12 cellular contexts compared by ENCODE assay signal in genomic region chr17:2421315-2422147, GRCh38. TPM values are rescaled to one million over a fixed set of nuclear protein-coding genes. Genes with fewer than 3 reads are reported as not detected.
A peak's percentile ranks its signal among the peaks of the same experiment; 100 is the strongest.
DNase-seq lines count a peak whose midpoint lies in the region; ATAC-seq and TF ChIP-seq lines count a peak whose summit lies in the region.
"Had no signal": no experiment of that assay in that cellular context is flagged by ENCODE, and none has a peak within 500 bp of the region (broad histone marks: within the 10 kb centered on the region; RNA-seq: fewer than 3 reads in every experiment).

No MANE protein-coding gene starts in this region.

- H3K4me1 ChIP-seq in neuronal stem cell (ENCODE audit: control insufficient read depth in 2 of 2, insufficient read depth in 1 of 2, low read depth in 1 of 2, low read length in 2 of 2), result peaks cover 4 to 12% of the 10 kb centered on the region in 2 donors
- H3K4me1 ChIP-seq: SJCRH30 had no signal

- WGBS in neuronal stem cell (ENCODE audit: extremely low coverage in 2 of 2, insufficient read length in 2 of 2, insufficient replicate concordance in 1 of 2), 2 donors, result no CpG with 5 or more reads among the region's 27 CpGs

- H3K23ac ChIP-seq in neuronal stem cell (ENCODE audit: low read depth, low read length, poor library complexity), result no peak overlapping the region

- H3K4me1 Mint-ChIP-seq in chondrocyte (ENCODE audit: low read depth), result peaks cover 18% of the 10 kb centered on the region
- H3K4me1 Mint-ChIP-seq: activated CD4-positive, alpha-beta T cell treated with anti-CD3 and anti-CD28 coated beads, Interleukin-2, amount 10 ng/mL, durations not matched to agents 7 days and 5 days had no signal

- H3K9me3 Mint-ChIP-seq in chondrocyte (ENCODE audit: low read depth), result no peaks in the 10 kb centered on the region
- H3K9me3 Mint-ChIP-seq: activated CD4-positive, alpha-beta T cell treated with anti-CD3 and anti-CD28 coated beads, Interleukin-2, amount 10 ng/mL, durations not matched to agents 7 days and 5 days had no signal

- H3K27ac Mint-ChIP-seq in chondrocyte (ENCODE audit: unreplicated experiment), result no peak overlapping the region
- H3K27ac Mint-ChIP-seq: activated CD4-positive, alpha-beta T cell treated with anti-CD3 and anti-CD28 coated beads, Interleukin-2, amount 10 ng/mL, durations not matched to agents 7 days and 5 days had no signal

- H3K18ac ChIP-seq in neuronal stem cell (ENCODE audit: low read length), result no peak overlapping the region

- peaks cover 7% of the 10 kb centered on the region for H3K36me3 Mint-ChIP-seq in chondrocyte (ENCODE audit: low read depth)

- no peak overlapping the region for H2BK12ac ChIP-seq in neuronal stem cell (ENCODE audit: low read length)

- H3K4me3 Mint-ChIP-seq in chondrocyte (ENCODE audit: unreplicated experiment), result no peak overlapping the region
- H3K4me3 Mint-ChIP-seq: activated CD4-positive, alpha-beta T cell treated with anti-CD3 and anti-CD28 coated beads, Interleukin-2, amount 10 ng/mL, durations not matched to agents 7 days and 5 days had no signal

- peak overlapping the region; percentile 26 for H4K8ac ChIP-seq in neuronal stem cell (ENCODE audit: low read depth, low read length)

- no peak overlapping the region for H2AFZ ChIP-seq in neuronal stem cell (ENCODE audit: low read length)

- H3K36me3 ChIP-seq in neuronal stem cell (replicated peaks in 1 of 2; ENCODE audit: control insufficient read depth in 2 of 2, insufficient read depth in 2 of 2, low read length in 2 of 2), result peaks cover 16 to 67% of the 10 kb centered on the region in 2 donors

- ATAC-seq in stimulated activated naive CD8-positive, alpha-beta T cell treated with anti-CD3 and anti-CD28 coated beads, Interleukin-15, Interleukin-2, amounts not matched to agents 100 U/mL and 50 U/mL, for 24 hours, result no peak

- no peaks in the 10 kb centered on the region for H3K27me3 Mint-ChIP-seq in chondrocyte (ENCODE audit: low read depth)
- H3K27me3 Mint-ChIP-seq: activated CD4-positive, alpha-beta T cell treated with anti-CD3 and anti-CD28 coated beads, Interleukin-2, amount 10 ng/mL, durations not matched to agents 7 days and 5 days had no signal

- H3K27ac ChIP-seq in neuronal stem cell (replicated peaks; ENCODE audit: low read length), result no peak overlapping the region
- H3K27ac ChIP-seq: 22Rv1, SJCRH30, thoracic aorta had no signal

- no peaks in the 10 kb centered on the region for H3K9me3 ChIP-seq in neuronal stem cell (replicated peaks in 1 of 2; ENCODE audit: control insufficient read depth in 2 of 2, insufficient read depth in 1 of 2, low read depth in 1 of 2, low read length in 2 of 2)
- H3K9me3 ChIP-seq: SJCRH30, thoracic aorta had no signal

- H2BK5ac ChIP-seq in neuronal stem cell (ENCODE audit: low read length), result no peak overlapping the region

- no peak overlapping the region for H3K4me3 ChIP-seq in neuronal stem cell (ENCODE audit: low read length in 2 of 2)
- H3K4me3 ChIP-seq: SJCRH30, thoracic aorta had no signal

- no peak overlapping the region for H4K91ac ChIP-seq in neuronal stem cell (ENCODE audit: low read depth, low read length, poor library complexity)

- no peak overlapping the region for H3K9ac ChIP-seq in neuronal stem cell (ENCODE audit: low read depth, low read length, poor library complexity)

- no peaks in the 10 kb centered on the region for H3K79me1 ChIP-seq in neuronal stem cell (ENCODE audit: low read depth, low read length)

- no peak overlapping the region for H2BK120ac ChIP-seq in neuronal stem cell (ENCODE audit: low read depth, low read length)

- H3K4ac ChIP-seq in neuronal stem cell (ENCODE audit: low read length), result no peak overlapping the region

- no peak overlapping the region for H3K4me2 ChIP-seq in neuronal stem cell (ENCODE audit: insufficient read depth, low read length, poor library complexity, severe bottlenecking)

- DNase-seq in DMS 273 (lab: John Stamatoyannopoulos, UW; ENCODE audit: unreplicated experiment) (peak; percentile 57), DMS 273 treated with DMSO at 0.1 percent for 48 hours (lab: John Stamatoyannopoulos, UW) (no peak), NCI-H1105 (lab: John Stamatoyannopoulos, UW) (peak; percentile 6), chondrocyte (ENCODE audit: low spot score) (no peak), neuronal stem cell (ENCODE audit: low spot score) (no peak), foreskin melanocyte (no peak)
- no peak for DNase-seq in stimulated activated naive CD8-positive, alpha-beta T cell treated with anti-CD3 and anti-CD28 coated beads, Interleukin-15, Interleukin-2, amounts not matched to agents 100 U/mL and 50 U/mL, for 24 hours
- no peak for DNase-seq in activated CD8-positive, alpha-beta memory T cell treated with anti-CD3 and anti-CD28 coated beads, Interleukin-2, amount 50 U/mL, for 48 hours
- DNase-seq: activated CD4-positive, alpha-beta T cell treated with anti-CD3 and anti-CD28 coated beads, Interleukin-2, amount 10 ng/mL, durations not matched to agents 7 days and 5 days; SJCRH30 had no signal

- H2AK5ac ChIP-seq in neuronal stem cell (ENCODE audit: low read depth, low read length), result no peak overlapping the region

- TF ChIP-seq CTCF in chondrocyte (IDR thresholded peaks at IDR 0.05), result peak; percentile 63

- H3K27me3 ChIP-seq in neuronal stem cell (ENCODE audit: control insufficient read depth in 3 of 3, insufficient read depth in 3 of 3, low read depth in 1 of 3, low read length in 3 of 3), result no peaks in the 10 kb centered on the region
- H3K27me3 ChIP-seq: SJCRH30 had no signal

- H3K14ac ChIP-seq in neuronal stem cell (ENCODE audit: low read length), result no peak overlapping the region

- H2BK15ac ChIP-seq in neuronal stem cell (ENCODE audit: low read length), result no peak overlapping the region

RNA-seq across cellular contexts. Expression of gene MNT, which starts 20.7 kb away (rescaled TPM):
- total RNA-seq in chondrocyte, result 22.7 to 29.8 TPM (median 29.4 TPM) in 3 replicates
- polyA plus RNA-seq in neuronal stem cell (2013, experiment 1 of 2), result 14.3 TPM
- 15.1 TPM for polyA plus RNA-seq in neuronal stem cell (2013, experiment 2 of 2)

Comparison
In these comparisons a context has a peak if more than half of its experiments do, and no peak if none do; other contexts are left out.
1. DNase-seq: peak in DMS 273 (single experiment) and NCI-H1105 (single experiment); none in DMS 273 treated with DMSO at 0.1 percent for 48 hours (single experiment), chondrocyte (single experiment), neuronal stem cell (single experiment), foreskin melanocyte (single experiment), stimulated activated naive CD8-positive, alpha-beta T cell treated with anti-CD3 and anti-CD28 coated beads, Interleukin-15, Interleukin-2, amounts not matched to agents 100 U/mL and 50 U/mL, for 24 hours (single experiment) and activated CD8-positive, alpha-beta memory T cell treated with anti-CD3 and anti-CD28 coated beads, Interleukin-2, amount 50 U/mL, for 48 hours (single experiment).